Comparison of ENCODE assay signal across 8 cellular contexts in the genomic region with DNA sequence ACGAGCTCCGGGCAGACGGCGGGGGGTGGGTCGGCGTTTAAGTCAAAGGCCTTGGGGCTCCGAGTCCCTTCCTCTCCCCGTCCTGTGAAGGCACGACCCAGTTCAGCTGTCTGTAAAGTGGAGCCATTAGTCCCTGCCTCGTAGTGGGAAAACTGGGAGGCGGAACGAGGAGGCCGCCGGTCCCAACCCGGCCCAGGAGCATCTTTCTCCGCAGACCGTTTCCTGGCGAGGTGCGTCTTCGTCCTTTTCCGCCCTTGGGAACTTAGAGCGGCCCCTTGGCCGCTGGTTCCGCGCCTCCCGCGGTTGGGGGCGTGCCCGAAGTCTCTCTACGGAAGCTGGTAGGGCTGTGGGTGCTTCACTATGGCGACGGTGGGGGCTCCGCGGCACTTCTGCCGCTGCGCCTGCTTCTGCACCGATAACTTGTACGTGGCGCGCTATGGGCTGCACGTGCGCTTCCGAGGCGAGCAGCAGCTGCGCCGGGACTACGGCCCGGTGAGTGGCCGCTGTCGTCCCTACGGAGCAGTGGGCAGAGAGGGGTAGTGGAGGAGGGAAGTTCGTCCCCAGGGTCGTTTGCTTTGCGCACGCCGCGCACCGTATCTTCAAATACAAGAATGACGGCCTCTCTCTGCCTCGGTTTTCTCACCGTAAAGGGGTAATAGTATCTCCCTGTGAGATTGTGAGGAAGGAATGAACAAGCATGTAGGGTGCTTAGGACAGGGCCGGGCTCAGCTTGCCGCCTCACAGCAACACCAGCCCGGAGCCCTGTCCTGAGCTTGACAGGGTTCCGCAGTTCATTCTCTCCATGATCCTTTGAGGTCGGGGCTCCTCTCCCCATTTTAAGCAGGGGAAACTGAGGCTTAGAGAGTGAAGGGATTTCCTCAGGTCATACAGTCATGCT. TPM values are rescaled to one million over a fixed set of nuclear protein-coding genes. Genes with fewer than 3 reads are reported as not detected.
DNase-seq lines count a peak whose midpoint lies in the region; ATAC-seq and TF ChIP-seq lines count a peak whose summit lies in the region.

A gene (plus strand): TSS at position 353 of the 898 bp plus-strand sequence. CDS start 8 bp downstream, at position 361.

- H3K36me3 ChIP-seq in BJ (ENCODE audit: control insufficient read depth, insufficient read depth, low read length) (peaks cover 7% of the 10 kb centered on the region), colonic mucosa (no peaks in the 10 kb centered on the region)

- H3K4me3 ChIP-seq in BJ (ENCODE audit: low read depth, low read length) (peak within 1 kb of the TSS; percentile 97), colonic mucosa (peak within 1 kb of the TSS; percentile 82)

- no peaks in the 10 kb centered on the region for H3K9me3 ChIP-seq in colonic mucosa

- H3K4me1 ChIP-seq in colonic mucosa, result peaks cover 23% of the 10 kb centered on the region

- intact Hi-C loops in colonic mucosa (cut with DNase I), result loop anchor here (10.0 kb wide), 1 partner anchor 170 kb away; no protein-coding TSS in a partner anchor

- CTCF ChIA-PET in BJ (lab: Yijun Ruan, JAX), result interaction anchor here (0.6 to 3.0 kb wide), 5 partner anchors 12 to 263 kb away, joined by 3 to 13 read pairs (median 8); a partner anchor contains a TSS

- DNase-seq in BJ (ENCODE audit: low read depth) (peak; percentile 36), NCI-H524 treated with DMSO at 0.1 percent for 48 hours (lab: John Stamatoyannopoulos, UW) (peak; percentile 51), colonic mucosa (peak; percentile 94), left kidney (ENCODE audit: low read depth, low spot score) (peak; percentile 97)
- peak; percentile 96 for DNase-seq in activated CD4-positive, alpha-beta T cell treated with anti-CD3 and anti-CD28 coated beads for 48 hours
- peak; percentile 93 for DNase-seq in stimulated activated CD4-positive, alpha-beta T cell treated with anti-CD3 and anti-CD28 coated beads, Interleukin-1b, Interleukin-23, amount 100 ng/mL, for 48 hours

- POLR2A ChIA-PET in BJ (lab: Charles Lee), result interaction anchor here (0.6 to 0.8 kb wide), 3 partner anchors 19 to 258 kb away, joined by 3 to 6 read pairs (median 3); a partner anchor contains a TSS

- no peaks in the 10 kb centered on the region for H3K27me3 ChIP-seq in BJ (ENCODE audit: control insufficient read depth, insufficient read depth, low read length)
- no peaks in the 10 kb centered on the region for H3K27me3 ChIP-seq in colonic mucosa

- ATAC-seq in GM19324 (IDR thresholded peaks at IDR 0.05; ENCODE audit: low FRiP score, unreplicated experiment), result peak; percentile 71
- peak; percentile 69 for ATAC-seq in HG03460 (IDR thresholded peaks at IDR 0.05; ENCODE audit: unreplicated experiment)

- H3K27ac ChIP-seq in colonic mucosa, result peak within 1 kb of the TSS; percentile 98

- TF ChIP-seq CTCF in BJ (IDR thresholded peaks at IDR 0.05; ENCODE audit: insufficient read depth, low read depth, low read length) (no peak), colonic mucosa (IDR thresholded peaks at IDR 0.05) (no peak)

- peak within 1 kb of the TSS; percentile 95 to 96 for H3K9ac ChIP-seq in colonic mucosa (ENCODE audit: low read depth in 2 of 2, low read length in 2 of 2)

RNA-seq across cellular contexts. Expression of the gene that starts here (rescaled TPM):
- 7.4 and 10.8 TPM in 2 replicates for polyA plus RNA-seq in BJ (2011; rRNA removed)
- polyA minus RNA-seq in BJ (2011; rRNA and poly(A)+ RNA removed), result 4.8 and 7.4 TPM in 2 replicates
- 10 to 100 TPM; 15.9 to 28.1 TPM for total RNA-seq in colonic mucosa

Comparison
In these comparisons a context has a peak if more than half of its experiments do, and no peak if none do; other contexts are left out.
1. Peak in every context shown above with its lines: DNase-seq, ATAC-seq, H3K4me3 ChIP-seq and H3K27ac ChIP-seq.
2. DNase-seq: peak in every context shown above with its lines; median percentile 97 in left kidney; 96 in activated CD4-positive, alpha-beta T cell treated with anti-CD3 and anti-CD28 coated beads for 48 hours; 94 in colonic mucosa; 93 in stimulated activated CD4-positive, alpha-beta T cell treated with anti-CD3 and anti-CD28 coated beads, Interleukin-1b, Interleukin-23, amount 100 ng/mL, for 48 hours; 51 in NCI-H524 treated with DMSO at 0.1 percent for 48 hours; 36 in BJ.